Comparison of ENCODE assay signal across 8 cellular contexts in the genomic region with DNA sequence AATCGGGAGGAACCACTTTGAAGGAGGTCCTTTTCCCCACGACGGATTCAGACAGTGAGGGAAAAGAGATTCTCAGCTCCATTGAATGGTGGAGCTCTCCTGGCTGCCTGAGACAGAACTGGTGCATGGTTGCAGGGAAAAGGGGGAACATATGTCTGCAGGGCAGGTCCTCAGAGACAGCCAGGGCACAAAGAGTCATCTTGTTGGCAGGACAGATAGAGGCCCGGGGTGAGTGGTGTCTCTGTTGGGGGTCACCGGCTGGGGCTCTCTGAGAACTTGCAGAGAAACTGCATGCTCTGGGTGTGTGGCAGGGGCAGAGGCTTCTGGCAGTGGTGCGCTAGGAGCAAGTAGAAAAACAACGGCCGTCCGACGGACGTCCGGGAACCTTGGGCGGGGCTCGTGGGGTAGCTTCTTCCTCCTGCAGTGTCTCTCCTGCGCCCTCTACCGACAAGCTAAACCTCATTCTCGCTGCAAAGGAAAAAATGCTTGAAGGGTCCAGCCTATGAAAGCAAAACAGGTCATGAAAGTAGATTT.
DNase-seq lines count a peak whose midpoint lies in the region; ATAC-seq and TF ChIP-seq lines count a peak whose summit lies in the region.

No MANE protein-coding gene starts in this region.

- TF ChIP-seq CTCF in BJ (IDR thresholded peaks at IDR 0.05; ENCODE audit: insufficient read depth, low read depth, low read length) (peak; percentile 77), brain microvascular endothelial cell (IDR thresholded peaks at IDR 0.05; ENCODE audit: low read depth, low read length, missing control alignments) (peak; percentile 88)

- CTCF ChIA-PET in BJ (lab: Yijun Ruan, JAX): interaction anchor here (0.7 to 2.7 kb wide), 18 partner anchors 9 to 422 kb away, joined by 3 to 15 read pairs (median 4); no protein-coding TSS in a partner anchor

- H3K36me3 ChIP-seq in BJ (ENCODE audit: control insufficient read depth, insufficient read depth, low read length) (no peaks in the 10 kb centered on the region), brain microvascular endothelial cell (replicated peaks) (no peaks in the 10 kb centered on the region)

- DNase-seq in BJ (ENCODE audit: low read depth) (peak; percentile 17), NAMALWA (ENCODE audit: low spot score) (peak; percentile 95), T-helper 22 cell (ENCODE audit: low read depth) (peak; percentile 18), brain microvascular endothelial cell (peak; percentile 83)
- peak; percentile 18 to 52 for DNase-seq in stimulated activated CD4-positive, alpha-beta T cell treated with anti-CD3 and anti-CD28 coated beads, Interleukin-12 subunit alpha, Interleukin-12 subunit beta, amount 100 ng/mL, for 24 hours (ENCODE audit: low read depth in 2 of 2)

- in situ Hi-C loops in brain microvascular endothelial cell (cut with HindIII; ENCODE audit: low pct_ligation_motif_present, low sequenced_read_pairs): no loop called here

- H3K27me3 ChIP-seq in BJ (ENCODE audit: control insufficient read depth, insufficient read depth, low read length): no peaks in the 10 kb centered on the region
- H3K27me3 ChIP-seq in brain microvascular endothelial cell (replicated peaks): no peaks in the 10 kb centered on the region

- no peaks in the 10 kb centered on the region for H3K9me3 ChIP-seq in iPS-18c (ENCODE audit: control insufficient read depth, insufficient read depth, low read length)

- H3K27ac ChIP-seq in brain microvascular endothelial cell: no peak overlapping the region

- H3K4me3 ChIP-seq in BJ (ENCODE audit: low read depth, low read length) (peak overlapping the region; percentile 18; the same call in 1 of the 2 replicates), brain microvascular endothelial cell (ENCODE audit: low read depth, low read length) (peak overlapping the region; percentile 46), iPS-18c (ENCODE audit: insufficient read depth, low read depth, low read length) (peak overlapping the region; percentile 38)

- POLR2A ChIA-PET in BJ (lab: Charles Lee): no interaction called here

- peak; percentile 68 for ATAC-seq in GM21367 (IDR thresholded peaks at IDR 0.05; ENCODE audit: unreplicated experiment)
- ATAC-seq in HG02610 (IDR thresholded peaks at IDR 0.05; ENCODE audit: unreplicated experiment): no peak

Comparison
In these comparisons a context has a peak if more than half of its experiments do, and no peak if none do; other contexts are left out.
1. DNase-seq: peak in every context shown above with its lines; median percentile 95 in NAMALWA; 83 in brain microvascular endothelial cell; 35 in stimulated activated CD4-positive, alpha-beta T cell treated with anti-CD3 and anti-CD28 coated beads, Interleukin-12 subunit alpha, Interleukin-12 subunit beta, amount 100 ng/mL, for 24 hours; 18 in T-helper 22 cell; 17 in BJ.